ENCODE assay signal across 9 cellular contexts in the genomic region with DNA sequence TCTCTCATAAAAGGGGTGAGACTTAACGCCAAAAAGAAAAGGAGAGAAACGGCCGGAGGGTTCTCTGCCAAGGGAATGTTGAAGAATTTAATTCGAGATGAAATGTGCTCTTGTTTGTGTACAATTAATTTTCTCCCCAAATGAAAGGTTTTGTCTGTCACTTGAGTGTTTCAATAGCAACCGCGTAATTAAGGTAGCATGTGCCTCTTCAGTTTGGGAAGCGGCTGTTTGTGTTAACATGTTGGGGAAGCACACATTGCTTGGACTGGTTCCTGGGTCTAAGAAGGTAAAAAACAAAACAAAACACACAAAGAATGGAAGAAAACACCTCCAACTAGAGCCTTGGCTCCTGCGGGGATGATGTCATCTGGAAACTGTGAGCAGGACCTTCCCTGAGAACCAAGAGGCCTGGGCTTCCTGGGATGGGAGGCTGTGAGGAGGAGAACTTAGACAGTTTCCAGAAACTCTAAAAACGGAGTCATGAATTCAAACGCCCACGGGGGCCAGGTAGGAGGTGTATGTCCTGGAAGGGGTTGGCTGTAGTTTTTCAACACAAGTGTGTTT.
DNase-seq lines count a peak whose midpoint lies in the region; ATAC-seq and TF ChIP-seq lines count a peak whose summit lies in the region.
"Had no signal": no experiment of that assay in that cellular context is flagged by ENCODE, and none has a peak within 500 bp of the region (broad histone marks: within the 10 kb centered on the region; RNA-seq: fewer than 3 reads in every experiment).

No MANE protein-coding gene starts in this region.

- H3K4me1 ChIP-seq in thymus (ENCODE audit: control insufficient read depth, insufficient read depth, low read length), result no peaks in the 10 kb centered on the region

- no peak for ATAC-seq in activated T-cell treated with anti-CD3 and anti-CD28 coated beads, Interleukin-2, amount 50 U/mL, for 72 hours (replicated peaks in 1 of 2)
- ATAC-seq in HG03025 (IDR thresholded peaks at IDR 0.05; ENCODE audit: low FRiP score, unreplicated experiment), result no peak
- ATAC-seq: activated naive CD8-positive, alpha-beta T cell treated with anti-CD3 and anti-CD28 coated beads, Interleukin-2, amount 50 U/mL, for 24 hours had no signal

- H3K27me3 Mint-ChIP-seq in brain, result peaks cover 27% of the 10 kb centered on the region
- H3K27me3 Mint-ChIP-seq in activated T-cell treated with anti-CD3 and anti-CD28 coated beads, Interleukin-2, amount 50 U/mL, for 72 hours (ENCODE audit: low read depth), result no peaks in the 10 kb centered on the region
- H3K27me3 Mint-ChIP-seq: activated naive CD8-positive, alpha-beta T cell treated with anti-CD3 and anti-CD28 coated beads, Interleukin-2, amount 50 U/mL, for 24 hours had no signal

- H3K27me3 ChIP-seq in thymus (ENCODE audit: control insufficient read depth, insufficient read depth), result no peaks in the 10 kb centered on the region

- H3K4me3 ChIP-seq in thymus (ENCODE audit: low read length), result no peak overlapping the region

- TF ChIP-seq CTCF in brain (conservative IDR thresholded peaks at IDR 0.05), result no peak

- WGBS in thymus, result 86% methylated on average over 11 of the region's 11 CpGs

- peaks cover 28% of the 10 kb centered on the region for H3K4me1 Mint-ChIP-seq in brain
- H3K4me1 Mint-ChIP-seq in activated T-cell treated with anti-CD3 and anti-CD28 coated beads, Interleukin-2, amount 50 U/mL, for 72 hours (ENCODE audit: low read depth), result no peaks in the 10 kb centered on the region
- H3K4me1 Mint-ChIP-seq: activated naive CD8-positive, alpha-beta T cell treated with anti-CD3 and anti-CD28 coated beads, Interleukin-2, amount 50 U/mL, for 24 hours had no signal

- peak; percentile 41 for DNase-seq in DMS79 treated with DMSO at 0.1 percent for 48 hours (lab: John Stamatoyannopoulos, UW)
- no peak for DNase-seq in DMS79 (lab: John Stamatoyannopoulos, UW)
- peak; percentile 66 for DNase-seq in kidney tubule cell (ENCODE audit: low spot score)
- no peak for DNase-seq in SW480 (ENCODE audit: low spot score)
- no peak for DNase-seq in activated T-cell treated with anti-CD3 and anti-CD28 coated beads, Interleukin-2, amount 50 U/mL, for 72 hours
- DNase-seq: activated naive CD8-positive, alpha-beta T cell treated with anti-CD3 and anti-CD28 coated beads, Interleukin-2, amount 50 U/mL, for 24 hours had no signal

- H3K27ac ChIP-seq in thymus (ENCODE audit: low read depth), result peak overlapping the region; percentile 20

- H3K9me3 ChIP-seq in thymus (ENCODE audit: control insufficient read depth), result no peaks in the 10 kb centered on the region

- H3K27ac Mint-ChIP-seq in brain, result peak overlapping the region in 4 of 5 experiments; percentile 42 to 91 (median 86)
- H3K27ac Mint-ChIP-seq in activated T-cell treated with anti-CD3 and anti-CD28 coated beads, Interleukin-2, amount 50 U/mL, for 72 hours, result no peak overlapping the region
- H3K27ac Mint-ChIP-seq: activated naive CD8-positive, alpha-beta T cell treated with anti-CD3 and anti-CD28 coated beads, Interleukin-2, amount 50 U/mL, for 24 hours had no signal

- H3K4me3 Mint-ChIP-seq in brain, result peak overlapping the region in 4 of 5 experiments; percentile 7 to 60 (median 26)
- no peak overlapping the region for H3K4me3 Mint-ChIP-seq in activated T-cell treated with anti-CD3 and anti-CD28 coated beads, Interleukin-2, amount 50 U/mL, for 72 hours
- H3K4me3 Mint-ChIP-seq: activated naive CD8-positive, alpha-beta T cell treated with anti-CD3 and anti-CD28 coated beads, Interleukin-2, amount 50 U/mL, for 24 hours had no signal

- H3K36me3 ChIP-seq in thymus (ENCODE audit: control insufficient read depth, insufficient read depth), result no peaks in the 10 kb centered on the region

- H3K36me3 Mint-ChIP-seq in brain, result peaks cover under 1% of the 10 kb centered on the region
- no peaks in the 10 kb centered on the region for H3K36me3 Mint-ChIP-seq in activated T-cell treated with anti-CD3 and anti-CD28 coated beads, Interleukin-2, amount 50 U/mL, for 72 hours (ENCODE audit: insufficient read depth in 2 of 2)

- H3K9me3 Mint-ChIP-seq in brain, result peaks cover 18 to 38% (median 37%) of the 10 kb centered on the region in 5 experiments
- no peaks in the 10 kb centered on the region for H3K9me3 Mint-ChIP-seq in activated T-cell treated with anti-CD3 and anti-CD28 coated beads, Interleukin-2, amount 50 U/mL, for 72 hours
- H3K9me3 Mint-ChIP-seq: activated naive CD8-positive, alpha-beta T cell treated with anti-CD3 and anti-CD28 coated beads, Interleukin-2, amount 50 U/mL, for 24 hours had no signal

Comparison
In these comparisons a context has a peak if more than half of its experiments do, and no peak if none do; other contexts are left out.
1. DNase-seq: peak in DMS79 treated with DMSO at 0.1 percent for 48 hours (single experiment) and kidney tubule cell (single experiment); none in DMS79 (single experiment), SW480 (single experiment) and activated T-cell treated with anti-CD3 and anti-CD28 coated beads, Interleukin-2, amount 50 U/mL, for 72 hours (0 of 2).
2. H3K4me3 Mint-ChIP-seq: peak in brain (4 of 5); none in activated T-cell treated with anti-CD3 and anti-CD28 coated beads, Interleukin-2, amount 50 U/mL, for 72 hours (0 of 2).